In the genomic region with DNA sequence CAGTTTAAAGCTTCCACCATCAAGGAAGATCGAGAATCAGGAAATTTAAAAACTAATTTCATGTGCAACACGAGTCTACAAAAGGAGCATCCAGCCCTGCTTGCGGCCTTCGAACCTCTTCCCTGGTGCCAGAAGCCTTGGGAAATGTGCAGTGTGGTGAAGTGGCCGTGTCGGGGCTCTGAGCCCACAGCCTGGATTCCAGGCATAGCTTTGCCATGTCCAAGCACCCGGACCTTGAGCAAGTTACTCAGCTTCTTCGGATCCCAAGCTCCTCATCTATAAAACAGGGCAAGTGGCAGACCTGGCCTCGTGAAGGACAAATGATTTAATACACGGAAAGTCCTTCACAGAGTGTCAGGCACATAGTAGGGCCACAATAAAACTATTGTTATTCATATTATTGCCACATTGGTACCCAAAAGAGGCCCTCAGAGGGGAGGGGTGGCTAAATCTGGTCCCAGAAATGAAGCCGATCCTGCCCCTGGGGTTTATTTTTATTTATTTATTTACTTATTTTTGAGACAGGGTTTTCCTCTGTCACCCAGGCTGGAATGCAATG, we compare ENCODE assay signal across 10 cellular contexts. TPM values are rescaled to one million over a fixed set of nuclear protein-coding genes. Genes with fewer than 3 reads are reported as not detected.
DNase-seq lines count a peak whose midpoint lies in the region; ATAC-seq and TF ChIP-seq lines count a peak whose summit lies in the region.
"Had no signal": no experiment of that assay in that cellular context is flagged by ENCODE, and none has a peak within 500 bp of the region (broad histone marks: within the 10 kb centered on the region; RNA-seq: fewer than 3 reads in every experiment).

No MANE protein-coding gene starts in this region.

- H3K4me1 Mint-ChIP-seq in progenitor cell of endocrine pancreas (ENCODE audit: low read depth), result peaks cover 20% of the 10 kb centered on the region

- H3K27ac ChIP-seq in sigmoid colon, result peak overlapping the region in 1 of 4 donors; percentile 62

- no peaks in the 10 kb centered on the region for H3K9me3 Mint-ChIP-seq in progenitor cell of endocrine pancreas (ENCODE audit: low read depth)
- H3K9me3 Mint-ChIP-seq: T-helper 2 cell treated with Interferon-gamma antibody and Interleukin-4, amounts not matched to agents 5 μg/mL and 100 μg/mL, for 36 hours had no signal

- H3K36me3 ChIP-seq in sigmoid colon, result no peaks in the 10 kb centered on the region

- no peak overlapping the region for H3K4me3 ChIP-seq in fibroblast of mammary gland (ENCODE audit: control insufficient read depth, low read depth, low read length)
- no peak overlapping the region for H3K4me3 ChIP-seq in lower leg skin (ENCODE audit: low read depth, poor library complexity, severe bottlenecking)
- no peak overlapping the region for H3K4me3 ChIP-seq in sigmoid colon

- no peaks in the 10 kb centered on the region for H3K27me3 Mint-ChIP-seq in progenitor cell of endocrine pancreas

- intact Hi-C loops in lower leg skin (cut with DNase I; ENCODE audit: low total_unique reads) (no loop called here), sigmoid colon (cut with DNase I) (no loop called here)

- TF ChIP-seq POLR2A in lower leg skin (IDR thresholded peaks at IDR 0.05) (no peak), sigmoid colon (IDR thresholded peaks at IDR 0.05) (no peak)

- peak overlapping the region; percentile 54 for H3K27ac Mint-ChIP-seq in progenitor cell of endocrine pancreas
- H3K27ac Mint-ChIP-seq: T-helper 2 cell treated with Interferon-gamma antibody and Interleukin-4, amounts not matched to agents 5 μg/mL and 100 μg/mL, for 36 hours had no signal

- DNase-seq in ELR (ENCODE audit: low read depth), result peak; percentile 66
- peak; percentile 31 for DNase-seq in fibroblast of mammary gland (ENCODE audit: low read depth)
- no peak for DNase-seq in progenitor cell of endocrine pancreas (ENCODE audit: low spot score, unreplicated experiment)
- no peak for DNase-seq in HCEC 1CT
- DNase-seq in lower leg skin (ENCODE audit: low spot score in 2 of 2), result no peak
- DNase-seq in sigmoid colon, result no peak
- DNase-seq: NCI-H1048; stimulated activated naive CD4-positive, alpha-beta T cell treated with Interleukin-2 at 50 U/mL for 16 hours had no signal

- no peak for TF ChIP-seq EP300 in sigmoid colon (IDR thresholded peaks at IDR 0.05)

- peak; percentile 92 for ATAC-seq in SK-N-SH treated with all-trans-retinoic acid at 6 μM for 48 hours

- 71 to 78% methylated on average over 11 of the region's 11 CpGs for WGBS in lower leg skin, 2 donors
- 88% methylated on average over 11 of the region's 11 CpGs for WGBS in sigmoid colon, 2 donors

- no peak overlapping the region for H3K4me3 Mint-ChIP-seq in progenitor cell of endocrine pancreas (ENCODE audit: low read depth)
- H3K4me3 Mint-ChIP-seq: T-helper 2 cell treated with Interferon-gamma antibody and Interleukin-4, amounts not matched to agents 5 μg/mL and 100 μg/mL, for 36 hours had no signal

- peaks cover 0 to 24% (median 10%) of the 10 kb centered on the region in 4 donors for H3K4me1 ChIP-seq in sigmoid colon

- H3K27me3 ChIP-seq in sigmoid colon, result no peaks in the 10 kb centered on the region

- H3K36me3 Mint-ChIP-seq in progenitor cell of endocrine pancreas (ENCODE audit: insufficient read depth), result no peaks in the 10 kb centered on the region

- H3K9me3 ChIP-seq in sigmoid colon, result no peaks in the 10 kb centered on the region

- TF ChIP-seq CTCF in fibroblast of mammary gland (conservative IDR thresholded peaks at IDR 0.05; ENCODE audit: control insufficient read depth, insufficient read depth, low read depth, low read length) (no peak), progenitor cell of endocrine pancreas (IDR thresholded peaks at IDR 0.05; ENCODE audit: unreplicated experiment) (no peak), lower leg skin (IDR thresholded peaks at IDR 0.05) (no peak), sigmoid colon (IDR thresholded peaks at IDR 0.05) (no peak)

TF ChIP-seq in SK-N-SH treated with all-trans-retinoic acid at 6 μM for 48 hours, 23 proteins besides CTCF, POLR2A, EP300 and RAD21:
- TF ChIP-seq ISL1 (CRISPR knock-in tag; IDR thresholded peaks at IDR 0.05), result no peak
- TF ChIP-seq ESRRG (CRISPR knock-in tag; IDR thresholded peaks at IDR 0.05), result no peak

RNA-seq across cellular contexts. Expression of a gene that starts 34.8 kb away (rescaled TPM):
- total RNA-seq in progenitor cell of endocrine pancreas (37.6 and 40.6 TPM in 2 replicates), lower leg skin (10 to 100 TPM in 2 of 4 donors, 1 to 10 TPM in 2; 6.5 to 25.7 (median 9.8) TPM), sigmoid colon (10 to 100 TPM; 34.6 to 48.6 (median 37.8) TPM)
- polyA plus RNA-seq in sigmoid colon, result 100 to 1,000 TPM in 1 of 3 donors, 10 to 100 TPM in 2; 60.1 to 160 (median 96.6) TPM

Comparison
In these comparisons a context has a peak if more than half of its experiments do, and no peak if none do; other contexts are left out.
1. DNase-seq: peak in ELR (single experiment) and fibroblast of mammary gland (single experiment); none in progenitor cell of endocrine pancreas (single experiment), HCEC 1CT (single experiment), lower leg skin (0 of 2) and sigmoid colon (single experiment).